23 cellular contexts compared by ENCODE assay signal in genomic region chr14:57378661-57379060, GRCh38. TPM values are rescaled to one million over a fixed set of nuclear protein-coding genes. Genes with fewer than 3 reads are reported as not detected.
DNase-seq lines count a peak whose midpoint lies in the region; ATAC-seq, FAIRE-seq and TF ChIP-seq lines count a peak whose summit lies in the region.
"Had no signal": no experiment of that assay in that cellular context is flagged by ENCODE, and none has a peak within 500 bp of the region (broad histone marks: within the 10 kb centered on the region; RNA-seq: fewer than 3 reads in every experiment).

No MANE protein-coding gene starts in this region.

- ATAC-seq in pancreas (no peak), GM19463 (IDR thresholded peaks at IDR 0.05; ENCODE audit: unreplicated experiment) (no peak)
- ATAC-seq: CD8-positive, alpha-beta T cell; GM12878; stimulated activated effector memory CD8-positive, alpha-beta T cell treated with anti-CD3 and anti-CD28 coated beads, Interleukin-12 subunit alpha, Interleukin-12 subunit beta, amount 100 ng/mL, for 72 hours had no signal

- no peaks in the 10 kb centered on the region for H3K36me3 ChIP-seq in pancreas
- H3K36me3 ChIP-seq: HAP-1, MG63, transverse colon had no signal

- H3K4me1 ChIP-seq in pancreas: no peaks in the 10 kb centered on the region
- H3K4me1 ChIP-seq: transverse colon had no signal

- no peak overlapping the region for H3K4me3 ChIP-seq in pancreas
- H3K4me3 ChIP-seq: GM12878, HAP-1, MG63, transverse colon had no signal

- H3K9me3 ChIP-seq in pancreas: no peaks in the 10 kb centered on the region
- H3K9me3 ChIP-seq: HAP-1, MG63, transverse colon had no signal

- H3K27me3 ChIP-seq in pancreas: no peaks in the 10 kb centered on the region
- H3K27me3 ChIP-seq: MG63, transverse colon had no signal

- intact Hi-C loops in pancreas (cut with DNase I): no loop called here

- DNase-seq in DMS 273 (lab: John Stamatoyannopoulos, UW; ENCODE audit: unreplicated experiment): peak; percentile 29
- no peak for DNase-seq in DMS 273 treated with DMSO at 0.1 percent for 48 hours (lab: John Stamatoyannopoulos, UW)
- peak; percentile 35 for DNase-seq in NCI-H69 (lab: John Stamatoyannopoulos, UW)
- peak; percentile 59 for DNase-seq in dermis blood vessel endothelial cell
- DNase-seq in pancreas: no peak
- no peak for DNase-seq in GM19239 (ENCODE audit: insufficient read length, low spot score)
- DNase-seq in cortex of kidney (lab: John Stamatoyannopoulos, UW): no peak
- DNase-seq: 8988T; activated CD4-positive, alpha-beta T cell treated with anti-CD3 and anti-CD28 coated beads, Interleukin-2, amount 50 U/mL, for 1 hour; activated naive CD4-positive, alpha-beta T cell treated with anti-CD3 and anti-CD28 coated beads, Interleukin-2, amount 50 U/mL, for 16 hours; activated T-cell treated with anti-CD3 and anti-CD28 coated beads for 4 hours; caudate nucleus; CD8-positive, alpha-beta T cell; mesendoderm; MG63; NK-92 treated with Interleukin-12 subunit alpha and Interleukin-12 subunit beta, amount 100 ng/mL, for 24 hours; SHP77 treated with DMSO at 0.1 percent for 48 hours; T-helper 9 cell; transverse colon had no signal

- FAIRE-seq in pancreas (lab: Jason Lieb, UNC) (peak; percentile 20), GM19239 (lab: Jason Lieb, UNC) (no peak)
- FAIRE-seq: GM12878 had no signal

- no peak overlapping the region for H3K27ac ChIP-seq in pancreas
- H3K27ac ChIP-seq: transverse colon had no signal

- no peak for TF ChIP-seq CTCF in pancreas (IDR thresholded peaks at IDR 0.05)

RNA-seq across cellular contexts. Expression of gene NAA30, which starts 11.7 kb away (rescaled TPM):
- total RNA-seq in dermis blood vessel endothelial cell (31.7 and 34.7 TPM in 2 replicates), pancreas (10 to 100 TPM in 1 of 6 donors, 1 to 10 TPM in 5; 6.5 to 11.0 (median 7.7) TPM)
- polyA plus RNA-seq in pancreas: 1 to 10 TPM; 1.9 to 4.4 TPM

Comparison
In these comparisons a context has a peak if more than half of its experiments do, and no peak if none do; other contexts are left out.
1. DNase-seq: peak in DMS 273 (single experiment), NCI-H69 (single experiment) and dermis blood vessel endothelial cell (single experiment); none in DMS 273 treated with DMSO at 0.1 percent for 48 hours (single experiment), pancreas (0 of 6), GM19239 (single experiment) and cortex of kidney (single experiment).